In the genomic region with DNA sequence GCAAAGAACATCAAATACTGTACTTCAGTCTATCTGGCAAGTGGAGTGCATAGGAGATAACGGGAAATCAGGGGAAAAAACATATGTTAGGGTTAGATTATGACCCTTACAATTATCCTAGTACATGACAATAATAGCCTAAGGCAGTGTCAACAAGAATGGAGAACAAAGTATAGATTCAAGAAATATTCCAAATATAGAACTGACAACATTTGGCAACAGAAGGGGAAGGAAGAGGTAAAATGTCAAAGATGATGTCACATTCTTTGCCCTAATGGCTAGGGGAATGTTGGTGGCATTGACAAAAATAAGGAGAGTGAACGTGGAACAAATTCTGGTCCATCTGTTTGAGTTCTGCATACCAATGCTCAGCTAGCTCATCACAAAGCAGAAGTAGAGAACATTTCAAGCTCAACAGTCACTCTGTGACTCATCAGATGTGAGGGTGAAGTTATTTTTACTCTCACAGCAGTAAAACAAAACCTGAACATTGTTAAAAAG, we compare ENCODE assay signal across 8 cellular contexts.
DNase-seq lines count a peak whose midpoint lies in the region; ATAC-seq lines count a peak whose summit lies in the region.

No MANE protein-coding gene starts in this region.

- no peak for DNase-seq in T-helper 1 cell
- peak; percentile 26 for DNase-seq in T-helper 2 cell treated with Interferon-gamma antibody and Interleukin-4, amounts not matched to agents 5 μg/mL and 100 μg/mL, for 36 hours (ENCODE audit: low spot score)
- DNase-seq in inferior parietal cortex (ENCODE audit: extremely low spot score): peak; percentile 49
- DNase-seq in OCI-M2 (lab: John Stamatoyannopoulos, UW; ENCODE audit: unreplicated experiment): no peak
- DNase-seq in NCI-H1105 (lab: John Stamatoyannopoulos, UW): no peak
- DNase-seq in DMS114 treated with DMSO at 0.1 percent for 48 hours (lab: John Stamatoyannopoulos, UW; ENCODE audit: unreplicated experiment): no peak

- peaks cover 6% of the 10 kb centered on the region for H3K36me3 Mint-ChIP-seq in T-helper 1 cell treated with Interleukin-12 subunit alpha and Interleukin-12 subunit beta and Interleukin-4 antibody, amounts not matched to agents 30 μg/mL and 1 μg/mL, for 36 hours (ENCODE audit: low read depth)
- H3K36me3 Mint-ChIP-seq in T-helper 2 cell treated with Interferon-gamma antibody and Interleukin-4, amounts not matched to agents 5 μg/mL and 100 μg/mL, for 36 hours (ENCODE audit: low read depth): peaks cover 9% of the 10 kb centered on the region

- H3K4me1 Mint-ChIP-seq in T-helper 1 cell treated with Interleukin-12 subunit alpha and Interleukin-12 subunit beta and Interleukin-4 antibody, amounts not matched to agents 30 μg/mL and 1 μg/mL, for 36 hours (ENCODE audit: low read depth): peaks cover 44% of the 10 kb centered on the region
- peaks cover 48% of the 10 kb centered on the region for H3K4me1 Mint-ChIP-seq in T-helper 2 cell treated with Interferon-gamma antibody and Interleukin-4, amounts not matched to agents 5 μg/mL and 100 μg/mL, for 36 hours (ENCODE audit: low read depth)

- H3K27me3 Mint-ChIP-seq in T-helper 1 cell treated with Interleukin-12 subunit alpha and Interleukin-12 subunit beta and Interleukin-4 antibody, amounts not matched to agents 30 μg/mL and 1 μg/mL, for 36 hours (ENCODE audit: low read depth): no peaks in the 10 kb centered on the region
- no peaks in the 10 kb centered on the region for H3K27me3 Mint-ChIP-seq in T-helper 2 cell treated with Interferon-gamma antibody and Interleukin-4, amounts not matched to agents 5 μg/mL and 100 μg/mL, for 36 hours (ENCODE audit: low read depth)

- peak; percentile 59 for ATAC-seq in HG03097 (IDR thresholded peaks at IDR 0.05; ENCODE audit: low FRiP score, unreplicated experiment)

- H3K4me3 Mint-ChIP-seq in T-helper 1 cell treated with Interleukin-12 subunit alpha and Interleukin-12 subunit beta and Interleukin-4 antibody, amounts not matched to agents 30 μg/mL and 1 μg/mL, for 36 hours: peak overlapping the region; percentile 42
- H3K4me3 Mint-ChIP-seq in T-helper 2 cell treated with Interferon-gamma antibody and Interleukin-4, amounts not matched to agents 5 μg/mL and 100 μg/mL, for 36 hours: peak overlapping the region; percentile 40

- H3K27ac Mint-ChIP-seq in T-helper 1 cell treated with Interleukin-12 subunit alpha and Interleukin-12 subunit beta and Interleukin-4 antibody, amounts not matched to agents 30 μg/mL and 1 μg/mL, for 36 hours: peak overlapping the region; percentile 78
- H3K27ac Mint-ChIP-seq in T-helper 2 cell treated with Interferon-gamma antibody and Interleukin-4, amounts not matched to agents 5 μg/mL and 100 μg/mL, for 36 hours: peak overlapping the region; percentile 92

- peaks cover 8% of the 10 kb centered on the region for H3K9me3 Mint-ChIP-seq in T-helper 1 cell treated with Interleukin-12 subunit alpha and Interleukin-12 subunit beta and Interleukin-4 antibody, amounts not matched to agents 30 μg/mL and 1 μg/mL, for 36 hours
- H3K9me3 Mint-ChIP-seq in T-helper 2 cell treated with Interferon-gamma antibody and Interleukin-4, amounts not matched to agents 5 μg/mL and 100 μg/mL, for 36 hours: peaks cover 3% of the 10 kb centered on the region

Comparison
In these comparisons a context has a peak if more than half of its experiments do, and no peak if none do; other contexts are left out.
1. DNase-seq: peak in T-helper 2 cell treated with Interferon-gamma antibody and Interleukin-4, amounts not matched to agents 5 μg/mL and 100 μg/mL, for 36 hours (single experiment) and inferior parietal cortex (single experiment); none in T-helper 1 cell (0 of 5), OCI-M2 (single experiment), NCI-H1105 (single experiment) and DMS114 treated with DMSO at 0.1 percent for 48 hours (single experiment).